In genomic region chr1:23483327-23484252, GRCh38 we compare ENCODE assay signal across 8 cellular contexts. TPM values are rescaled to one million over a fixed set of nuclear protein-coding genes. Genes with fewer than 3 reads are reported as not detected.
DNase-seq lines count a peak whose midpoint lies in the region; TF ChIP-seq lines count a peak whose summit lies in the region.

Gene ASAP3, minus strand, starts transcription at chr1:23484179. Its CDS starts 46 bp downstream, at chr1:23484133.

- no peak for TF ChIP-seq CTCF in WI38 (IDR thresholded peaks at IDR 0.05; ENCODE audit: low read depth, low read length)
- TF ChIP-seq CTCF in epithelial cell of proximal tubule (conservative IDR thresholded peaks at IDR 0.05; ENCODE audit: low read depth, low read length), result peak; percentile 27
- TF ChIP-seq CTCF in uterus (IDR thresholded peaks at IDR 0.05), result peak in 3 of 4 experiments; percentile 10 to 54 (median 13)

- intact Hi-C loops in uterus (cut with DNase I; ENCODE audit: low total_unique reads), result loop anchor here (5.0 kb wide), 1 partner anchor 61 kb away; the partner anchor contains the start of gene TCEA3

- H3K27me3 ChIP-seq in HAP-1 (ENCODE audit: low read depth) (no peaks in the 10 kb centered on the region), uterus (no peaks in the 10 kb centered on the region)

- H3K4me3 ChIP-seq in HAP-1 (peak within 1 kb of the TSS; percentile 48), WI38 (ENCODE audit: low read depth, low read length) (peak within 1 kb of the TSS; percentile 81), epithelial cell of proximal tubule (ENCODE audit: low read depth, low read length) (peak within 1 kb of the TSS; percentile 66), uterus (peak within 1 kb of the TSS; percentile 71 to 96)

- peak; percentile 34 for DNase-seq in Ammon's horn (ENCODE audit: low spot score)
- DNase-seq in HAP-1 (ENCODE audit: low spot score in 2 of 2), result peak; percentile 68 to 81
- no peak for DNase-seq in epithelial cell of proximal tubule (ENCODE audit: low read depth)
- peak; percentile 18 for DNase-seq in mucosa of gallbladder (ENCODE audit: low spot score)
- peak; percentile 57 to 72 for DNase-seq in uterus
- no peak for DNase-seq in superior temporal gyrus (ENCODE audit: extremely low spot score)
- DNase-seq in stimulated activated CD4-positive, alpha-beta T cell treated with anti-CD3 and anti-CD28 coated beads, Interleukin-4, amount 100 ng/mL, for 4 hours, result no peak

- peaks cover 23% of the 10 kb centered on the region for H3K4me1 ChIP-seq in HAP-1
- no peaks in the 10 kb centered on the region for H3K4me1 ChIP-seq in uterus

- no peaks in the 10 kb centered on the region; the same call in 1 of the 2 replicates for H3K36me3 ChIP-seq in HAP-1 (replicated peaks)
- H3K36me3 ChIP-seq in uterus, result no peaks in the 10 kb centered on the region

- H3K27ac ChIP-seq in uterus, result peak within 1 kb of the TSS; percentile 92 to 97

- in situ Hi-C loops in HAP-1 (cut with MboI; ENCODE audit: low sequenced_read_pairs), result no loop called here

- TF ChIP-seq POLR2A in uterus (IDR thresholded peaks at IDR 0.05), result peak in 1 of 2 donors; percentile 68

- H3K9me3 ChIP-seq in HAP-1 (no peaks in the 10 kb centered on the region), uterus (no peaks in the 10 kb centered on the region)

RNA-seq across cellular contexts. Expression of gene ASAP3, which starts in this region (rescaled TPM):
- total RNA-seq in epithelial cell of proximal tubule (5.1 and 11.5 TPM in 2 replicates), mucosa of gallbladder (40.1 TPM), uterus (10 to 100 TPM; 48.4 to 87.7 (median 68.2) TPM)

Comparison
In these comparisons a context has a peak if more than half of its experiments do, and no peak if none do; other contexts are left out.
1. DNase-seq: peak in Ammon's horn (single experiment), HAP-1 (2 of 2), mucosa of gallbladder (single experiment) and uterus (2 of 2); none in epithelial cell of proximal tubule (single experiment), superior temporal gyrus (single experiment) and stimulated activated CD4-positive, alpha-beta T cell treated with anti-CD3 and anti-CD28 coated beads, Interleukin-4, amount 100 ng/mL, for 4 hours (0 of 2).
2. Peak in every context shown above with its lines, with median percentiles within 50 percentile points of each other: H3K4me3 ChIP-seq.